Comparison of ENCODE assay signal across 12 cellular contexts in genomic region chr10:63204667-63205391, GRCh38.
DNase-seq lines count a peak whose midpoint lies in the region; ATAC-seq and TF ChIP-seq lines count a peak whose summit lies in the region.
"Had no signal": no experiment of that assay in that cellular context is flagged by ENCODE, and none has a peak within 500 bp of the region (broad histone marks: within the 10 kb centered on the region; RNA-seq: fewer than 3 reads in every experiment).

No MANE protein-coding gene starts in this region.

- H3K9me3 ChIP-seq in sigmoid colon (no peaks in the 10 kb centered on the region), psoas muscle (no peaks in the 10 kb centered on the region)

- no peak for TF ChIP-seq POLR2A in sigmoid colon (IDR thresholded peaks at IDR 0.05)

- CTCF ChIA-PET in activated CD4-positive, alpha-beta T cell treated with anti-CD3 and anti-CD28 coated beads, Interleukin-2, amount 10 ng/mL, durations not matched to agents 7 days and 5 days (lab: Charles Lee), result interaction anchor here (1.1 to 1.5 kb wide), 3 partner anchors 10 to 31 kb away, joined by 3 to 4 read pairs (median 3); no protein-coding TSS in a partner anchor
- CTCF ChIA-PET in WTC11 (lab: Charles Lee), result interaction anchor here (1.1 kb wide), 1 partner anchor 515 kb away, joined by 5 read pairs; no protein-coding TSS in a partner anchor

- H3K36me3 ChIP-seq in sigmoid colon, result peaks cover 0 to 13% (median 2%) of the 10 kb centered on the region in 4 donors
- H3K36me3 ChIP-seq in psoas muscle (ENCODE audit: insufficient read depth in 1 of 2, low read depth in 1 of 2), result peaks cover 0 to 65% of the 10 kb centered on the region in 2 donors

- no peaks in the 10 kb centered on the region for H3K27me3 Mint-ChIP-seq in activated CD4-positive, alpha-beta T cell treated with anti-CD3 and anti-CD28 coated beads, Interleukin-2, amount 10 ng/mL, durations not matched to agents 7 days and 5 days
- H3K27me3 Mint-ChIP-seq in WTC11 (ENCODE audit: low read depth), result no peaks in the 10 kb centered on the region

- no peak for DNase-seq in activated CD4-positive, alpha-beta T cell treated with anti-CD3 and anti-CD28 coated beads, Interleukin-2, amount 10 ng/mL, durations not matched to agents 7 days and 5 days
- no peak for DNase-seq in activated CD4-positive, alpha-beta T cell treated with anti-CD3 and anti-CD28 coated beads, Interleukin-2, amount 50 U/mL, for 1 hour
- DNase-seq in WTC11 (ENCODE audit: low spot score) (no peak), sigmoid colon (no peak), coronary artery (ENCODE audit: low spot score) (no peak), psoas muscle (no peak)
- no peak for DNase-seq in stimulated activated CD4-positive, alpha-beta T cell treated with anti-CD3 and anti-CD28 coated beads, Interleukin-4, amount 100 ng/mL, for 1 hour
- DNase-seq: caudate nucleus, GM23248, islet precursor cell, NCI-H1436 had no signal

- H3K4me1 ChIP-seq in sigmoid colon, result peaks cover 0 to 67% (median 50%) of the 10 kb centered on the region in 4 donors
- H3K4me1 ChIP-seq in psoas muscle, result peaks cover 43% of the 10 kb centered on the region

- 77% methylated on average over 4 of the region's 4 CpGs for WGBS in sigmoid colon, 2 donors
- WGBS in psoas muscle, 3 donors, result 80 to 87% (median 81%) methylated on average over 4 of the region's 4 CpGs

- intact Hi-C loops in sigmoid colon (cut with DNase I) (loop anchor here (5.0 kb wide), 3 partner anchors 38 to 507 kb away; no protein-coding TSS in a partner anchor), psoas muscle (cut with DNase I) (no loop called here)

- H3K27ac ChIP-seq in sigmoid colon (peak overlapping the region in 3 of 4 donors; percentile 43 to 79 (median 45)), coronary artery (peak overlapping the region in 1 of 2 donors; percentile 6), psoas muscle (no peak overlapping the region)
- H3K27ac ChIP-seq: GM23248 had no signal

- H3K36me3 Mint-ChIP-seq in activated CD4-positive, alpha-beta T cell treated with anti-CD3 and anti-CD28 coated beads, Interleukin-2, amount 10 ng/mL, durations not matched to agents 7 days and 5 days (ENCODE audit: low read depth), result peaks cover 34% of the 10 kb centered on the region
- peaks cover 44% of the 10 kb centered on the region for H3K36me3 Mint-ChIP-seq in WTC11

- POLR2A ChIA-PET in activated CD4-positive, alpha-beta T cell treated with anti-CD3 and anti-CD28 coated beads, Interleukin-2, amount 10 ng/mL, durations not matched to agents 7 days and 5 days (lab: Charles Lee), result no interaction called here
- POLR2A ChIA-PET in WTC11 (lab: Charles Lee), result no interaction called here

- H3K4me3 ChIP-seq in sigmoid colon (no peak overlapping the region), coronary artery (no peak overlapping the region), psoas muscle (no peak overlapping the region)
- H3K4me3 ChIP-seq: GM23248 had no signal

- H3K4me3 Mint-ChIP-seq in activated CD4-positive, alpha-beta T cell treated with anti-CD3 and anti-CD28 coated beads, Interleukin-2, amount 10 ng/mL, durations not matched to agents 7 days and 5 days, result peak overlapping the region; percentile 43
- no peak overlapping the region for H3K4me3 Mint-ChIP-seq in WTC11

- H3K27me3 ChIP-seq in sigmoid colon (no peaks in the 10 kb centered on the region), psoas muscle (ENCODE audit: insufficient read depth in 3 of 3, low read length in 2 of 3) (no peaks in the 10 kb centered on the region)

- no peaks in the 10 kb centered on the region for H3K9me3 Mint-ChIP-seq in activated CD4-positive, alpha-beta T cell treated with anti-CD3 and anti-CD28 coated beads, Interleukin-2, amount 10 ng/mL, durations not matched to agents 7 days and 5 days
- H3K9me3 Mint-ChIP-seq in WTC11, result no peaks in the 10 kb centered on the region

- TF ChIP-seq EP300 in sigmoid colon (IDR thresholded peaks at IDR 0.05), result no peak

- TF ChIP-seq CTCF in WTC11 (IDR thresholded peaks at IDR 0.05) (no peak), sigmoid colon (IDR thresholded peaks at IDR 0.05) (no peak), coronary artery (IDR thresholded peaks at IDR 0.05) (no peak), psoas muscle (IDR thresholded peaks at IDR 0.05) (no peak)

- H3K4me1 Mint-ChIP-seq in activated CD4-positive, alpha-beta T cell treated with anti-CD3 and anti-CD28 coated beads, Interleukin-2, amount 10 ng/mL, durations not matched to agents 7 days and 5 days, result peaks cover 50% of the 10 kb centered on the region
- H3K4me1 Mint-ChIP-seq in WTC11, result peaks cover 80% of the 10 kb centered on the region

- peak overlapping the region; percentile 71 for H3K27ac Mint-ChIP-seq in activated CD4-positive, alpha-beta T cell treated with anti-CD3 and anti-CD28 coated beads, Interleukin-2, amount 10 ng/mL, durations not matched to agents 7 days and 5 days
- H3K27ac Mint-ChIP-seq in WTC11, result peak overlapping the region; percentile 40

- ATAC-seq in HG02610 (IDR thresholded peaks at IDR 0.05; ENCODE audit: unreplicated experiment), result peak; percentile 45
- ATAC-seq in WTC11, result no peak
- no peak for ATAC-seq in psoas muscle

TF ChIP-seq in WTC11, 78 proteins besides CTCF, POLR2A, EP300 and RAD21 (continues in another document):
- TF ChIP-seq IRF1 (CRISPR knock-in tag; IDR thresholded peaks at IDR 0.05) (no peak), JAZF1 (CRISPR knock-in tag; IDR thresholded peaks at IDR 0.05) (no peak), E2F4 (CRISPR knock-in tag; IDR thresholded peaks at IDR 0.05; ENCODE audit: borderline replicate concordance, low read depth) (no peak), CREB1 (CRISPR knock-in tag; IDR thresholded peaks at IDR 0.05) (no peak), NFE2L1 (CRISPR knock-in tag; IDR thresholded peaks at IDR 0.05) (no peak), ZNF396 (CRISPR knock-in tag; IDR thresholded peaks at IDR 0.05; ENCODE audit: borderline replicate concordance) (no peak), FOXP1 (CRISPR knock-in tag; IDR thresholded peaks at IDR 0.05; ENCODE audit: borderline replicate concordance) (no peak), PRDM15 (CRISPR knock-in tag; IDR thresholded peaks at IDR 0.05) (no peak), FOXJ3 (CRISPR knock-in tag; IDR thresholded peaks at IDR 0.05; ENCODE audit: borderline replicate concordance) (no peak)
